9 cellular contexts compared by ENCODE assay signal in genomic region chr16:2900526-2901075, GRCh38. TPM values are rescaled to one million over a fixed set of nuclear protein-coding genes. Genes with fewer than 3 reads are reported as not detected.
"Had no signal": no experiment of that assay in that cellular context is flagged by ENCODE, and none has a peak within 500 bp of the region (broad histone marks: within the 10 kb centered on the region; RNA-seq: fewer than 3 reads in every experiment).

No MANE protein-coding gene starts in this region.

- FAIRE-seq: HTR-8/SVneo had no signal

- H3K27ac ChIP-seq: GM23248 had no signal

- H3K9me3 ChIP-seq: HAP-1 had no signal

- H3K4me3 Mint-ChIP-seq: HFFc6 had no signal

- H2AFZ ChIP-seq: GM23248 had no signal

- ATAC-seq: HCT116 had no signal

- H3K4me3 ChIP-seq: GM23248, HAP-1 had no signal

- DNase-seq: GM23248, GOT3, H7, HFFc6, IMR-90 had no signal

- H3K9ac ChIP-seq: GM23248 had no signal

- H3K9me3 Mint-ChIP-seq: HFFc6 had no signal

- H3K27ac Mint-ChIP-seq: HFFc6 had no signal

RNA-seq across cellular contexts. Expression of gene PRSS22, which starts 42.6 kb away (rescaled TPM):
- total RNA-seq: GM23248, H4, HFFc6, IMR-90 had no signal
- polyA plus RNA-seq: GM23248, IMR-90 had no signal
